ENCODE assay signal across 27 cellular contexts in genomic region chr13:21229241-21230024, GRCh38.
"Had no signal": no experiment of that assay in that cellular context is flagged by ENCODE, and none has a peak within 500 bp of the region (broad histone marks: within the 10 kb centered on the region; RNA-seq: fewer than 3 reads in every experiment).

No MANE protein-coding gene starts in this region.

- H3K36me3 Mint-ChIP-seq: activated naive CD4-positive, alpha-beta T cell treated with anti-CD3 and anti-CD28 coated beads, Interleukin-2, amount 10 ng/mL, durations not matched to agents 7 days and 5 days; activated naive CD8-positive, alpha-beta T cell treated with anti-CD3 and anti-CD28 coated beads for 36 hours had no signal

- H3K36me3 ChIP-seq: MG63, SJSA1 had no signal

- H3K27me3 Mint-ChIP-seq: activated naive CD8-positive, alpha-beta T cell treated with anti-CD3 and anti-CD28 coated beads for 36 hours had no signal

- H3K9me3 Mint-ChIP-seq: activated naive CD4-positive, alpha-beta T cell treated with anti-CD3 and anti-CD28 coated beads, Interleukin-2, amount 10 ng/mL, durations not matched to agents 7 days and 5 days; activated naive CD8-positive, alpha-beta T cell treated with anti-CD3 and anti-CD28 coated beads for 36 hours; activated T-cell treated with anti-CD3 and anti-CD28 coated beads, Interleukin-2, amount 50 U/mL, for 72 hours; activated T-helper 2 cell treated with anti-CD3 and anti-CD28 coated beads, Interferon-gamma antibody, Interleukin-2, Interleukin-4, amounts not matched to agents 10 μg/mL and 5 μg/mL and 100 μg/mL, durations not matched to agents 14 hours and 24 hours and 36 hours; T-helper 1 cell treated with Interleukin-12 subunit alpha and Interleukin-12 subunit beta and Interleukin-4 antibody, amounts not matched to agents 30 μg/mL and 1 μg/mL, for 36 hours had no signal

- DNase-seq: activated CD4-positive, alpha-beta T cell treated with anti-CD3 and anti-CD28 coated beads for 4 hours; activated CD4-positive, alpha-beta T cell treated with anti-CD3 and anti-CD28 coated beads, Interleukin-2, amount 50 U/mL, for 48 hours; activated gamma-delta T cell treated with Interleukin-2 at 50 U/mL for 16 hours; activated naive CD4-positive, alpha-beta T cell treated with anti-CD3 and anti-CD28 coated beads, Interleukin-2, amount 10 ng/mL, durations not matched to agents 7 days and 5 days; activated naive CD8-positive, alpha-beta T cell treated with anti-CD3 and anti-CD28 coated beads for 36 hours; activated T-cell treated with anti-CD3 and anti-CD28 coated beads for 4 hours; activated T-cell treated with anti-CD3 and anti-CD28 coated beads, Interleukin-2, amount 50 U/mL, for 72 hours; cerebellar nuclear complex; KG1; MG63; NCI-H1105 treated with DMSO at 0.1 percent for 48 hours; NCI-H1436 treated with DMSO at 0.1 percent for 48 hours; NCI-H187; NCI-H2081; NCI-H510A treated with DMSO at 0.1 percent for 48 hours; NCI-H69; NK-92 treated with Interleukin-12 subunit alpha and Interleukin-12 subunit beta, amount 100 ng/mL, for 24 hours; OCI-M1; Right ventricle myocardium superior; RPMI8226; SW 1271 had no signal

- H3K4me1 ChIP-seq: SJSA1 had no signal

- ATAC-seq: activated CD4-positive, CD25-positive, alpha-beta regulatory T cell treated with anti-CD3 and anti-CD28 coated beads, Interleukin-2, amount 50 U/mL, for 24 hours; activated T-cell treated with anti-CD3 and anti-CD28 coated beads, Interleukin-2, amount 50 U/mL, for 72 hours; Panc1; SK-N-SH treated with all-trans-retinoic acid at 6 μM for 48 hours had no signal

- H3K27me3 ChIP-seq: MG63, SJSA1 had no signal

- H3K27ac ChIP-seq: SJSA1 had no signal

- H3K9me3 ChIP-seq: MG63, SJSA1 had no signal

- H3K4me3 ChIP-seq: MG63, SJSA1 had no signal

- H3K27ac Mint-ChIP-seq: activated naive CD4-positive, alpha-beta T cell treated with anti-CD3 and anti-CD28 coated beads, Interleukin-2, amount 10 ng/mL, durations not matched to agents 7 days and 5 days; activated naive CD8-positive, alpha-beta T cell treated with anti-CD3 and anti-CD28 coated beads for 36 hours; activated T-cell treated with anti-CD3 and anti-CD28 coated beads, Interleukin-2, amount 50 U/mL, for 72 hours; activated T-helper 2 cell treated with anti-CD3 and anti-CD28 coated beads, Interferon-gamma antibody, Interleukin-2, Interleukin-4, amounts not matched to agents 10 μg/mL and 5 μg/mL and 100 μg/mL, durations not matched to agents 14 hours and 24 hours and 36 hours; T-helper 1 cell treated with Interleukin-12 subunit alpha and Interleukin-12 subunit beta and Interleukin-4 antibody, amounts not matched to agents 30 μg/mL and 1 μg/mL, for 36 hours had no signal

- H3K4me3 Mint-ChIP-seq: activated naive CD4-positive, alpha-beta T cell treated with anti-CD3 and anti-CD28 coated beads, Interleukin-2, amount 10 ng/mL, durations not matched to agents 7 days and 5 days; activated naive CD8-positive, alpha-beta T cell treated with anti-CD3 and anti-CD28 coated beads for 36 hours; activated T-cell treated with anti-CD3 and anti-CD28 coated beads, Interleukin-2, amount 50 U/mL, for 72 hours; T-helper 1 cell treated with Interleukin-12 subunit alpha and Interleukin-12 subunit beta and Interleukin-4 antibody, amounts not matched to agents 30 μg/mL and 1 μg/mL, for 36 hours had no signal
